ENCODE assay signal across 1 cellular context in the genomic region with DNA sequence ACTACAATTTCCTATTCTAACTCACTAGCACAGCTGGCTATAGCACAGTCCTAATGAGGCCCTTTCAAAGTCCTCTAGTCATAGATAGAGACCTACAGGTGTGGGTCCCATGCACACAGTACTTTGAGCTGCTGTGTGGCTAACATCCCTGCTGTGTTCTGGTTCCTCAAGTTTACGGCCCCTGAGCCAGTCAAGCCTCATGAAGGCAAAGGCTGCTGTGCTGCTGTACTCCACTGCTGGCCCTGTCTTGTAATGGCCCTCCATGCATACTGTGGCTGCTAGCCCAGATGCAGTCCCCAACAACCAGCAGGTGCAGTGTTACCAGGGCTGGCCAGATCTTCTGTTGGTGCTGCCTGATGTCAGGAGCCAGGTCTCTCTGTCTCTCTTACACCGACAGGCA.
TF ChIP-seq lines count a peak whose summit lies in the region.

No MANE protein-coding gene starts in this region.

TF ChIP-seq in H1, 55 proteins besides CTCF, POLR2A, EP300 and RAD21:
- TF ChIP-seq CEBPB (IDR thresholded peaks at IDR 0.05; ENCODE audit: low read depth, low read length) (no peak), KDM1A (IDR thresholded peaks at IDR 0.05; ENCODE audit: borderline replicate concordance, low read length) (no peak), EGR1 (IDR thresholded peaks at IDR 0.05; ENCODE audit: borderline replicate concordance, low read depth, low read length) (no peak), POLR2AphosphoS5 (IDR thresholded peaks at IDR 0.05; ENCODE audit: low read depth, low read length) (peak; percentile 90), TCF12 (IDR thresholded peaks at IDR 0.05; ENCODE audit: low read depth, low read length) (peak; percentile 94)
TF ChIP-seq in H1: peak in this region for 2.
